16 cellular contexts compared by ENCODE assay signal in the genomic region with DNA sequence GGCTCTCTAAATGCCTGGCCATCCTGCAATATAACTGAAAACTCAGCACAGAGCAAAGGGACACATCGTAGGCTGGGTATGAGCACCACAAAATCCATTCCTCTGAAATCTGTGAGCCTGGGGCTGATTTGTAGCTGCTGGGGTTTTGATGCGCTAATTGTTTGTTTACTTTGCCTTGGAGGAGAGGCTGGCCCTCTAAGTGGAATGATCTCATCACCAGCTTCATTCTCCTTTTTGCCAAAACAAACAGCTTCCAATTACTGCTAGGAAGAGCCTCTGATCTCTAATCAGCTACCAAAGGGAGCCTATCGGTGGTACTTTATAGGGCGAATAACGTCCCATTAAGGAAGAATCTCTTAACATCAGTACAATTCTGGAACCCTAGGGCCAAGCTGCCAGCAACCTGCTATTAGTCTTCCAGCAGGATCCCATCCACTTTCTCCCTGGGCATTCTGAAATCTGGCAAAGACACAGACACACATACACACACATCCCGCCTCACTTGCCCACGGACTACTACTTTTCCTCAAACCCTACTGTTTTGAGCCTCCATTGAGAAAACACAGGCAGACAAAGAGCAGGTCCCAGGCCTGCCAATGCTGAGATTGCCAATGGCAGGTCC. TPM values are rescaled to one million over a fixed set of nuclear protein-coding genes. Genes with fewer than 3 reads are reported as not detected.
DNase-seq lines count a peak whose midpoint lies in the region; ATAC-seq, FAIRE-seq and TF ChIP-seq lines count a peak whose summit lies in the region.
"Had no signal": no experiment of that assay in that cellular context is flagged by ENCODE, and none has a peak within 500 bp of the region (broad histone marks: within the 10 kb centered on the region; RNA-seq: fewer than 3 reads in every experiment).

No MANE protein-coding gene starts in this region.

- H3K18ac ChIP-seq in mesendoderm (ENCODE audit: low read length), result no peak overlapping the region

- TF ChIP-seq CTCF in pancreas (IDR thresholded peaks at IDR 0.05), result no peak

- no peak overlapping the region for H2BK120ac ChIP-seq in mesendoderm (ENCODE audit: low read depth, low read length)

- no peak overlapping the region for H3K9ac ChIP-seq in mesendoderm (ENCODE audit: low read length)

- H3K4me3 ChIP-seq in mesendoderm (ENCODE audit: low read length) (no peak overlapping the region), pancreas (no peak overlapping the region)

- no peak overlapping the region for H3K23ac ChIP-seq in mesendoderm (ENCODE audit: low read length)

- no peak overlapping the region for H2BK5ac ChIP-seq in mesendoderm (ENCODE audit: low read length)

- no peak overlapping the region for H4K5ac ChIP-seq in mesendoderm (ENCODE audit: low read length)

- no peak for FAIRE-seq in pancreas (lab: Jason Lieb, UNC)

- ATAC-seq in HG03457 (IDR thresholded peaks at IDR 0.05; ENCODE audit: unreplicated experiment) (no peak), GM21528 (IDR thresholded peaks at IDR 0.05; ENCODE audit: low FRiP score, unreplicated experiment) (no peak), pancreas (no peak)
- ATAC-seq: SK-N-SH treated with all-trans-retinoic acid at 6 μM for 48 hours; stimulated activated naive CD8-positive, alpha-beta T cell treated with anti-CD3 and anti-CD28 coated beads, Interleukin-15, amount 100 ng/mL, for 72 hours had no signal

- no CpG with 5 or more reads among the region's 7 CpGs for WGBS in mesendoderm (ENCODE audit: extremely low coverage, insufficient coverage, low lambda C conversion rate)
- 31 to 38% methylated on average over 7 of the region's 7 CpGs for WGBS in pancreas, 2 donors

- peaks cover 16% of the 10 kb centered on the region for H3K79me2 ChIP-seq in mesendoderm (ENCODE audit: control insufficient read depth, insufficient read depth, low read length)

- H3K4me1 ChIP-seq in mesendoderm (ENCODE audit: control insufficient read depth, low read depth, low read length) (no peaks in the 10 kb centered on the region), pancreas (no peaks in the 10 kb centered on the region)

- H3K4me2 ChIP-seq in mesendoderm (ENCODE audit: low read length), result no peak overlapping the region

- H3K4ac ChIP-seq in mesendoderm (ENCODE audit: low read depth, low read length), result no peak overlapping the region

- H3K27me3 ChIP-seq in mesendoderm (ENCODE audit: insufficient read depth, low read length, poor library complexity) (no peaks in the 10 kb centered on the region), pancreas (peaks cover 0 to 39% (median 0%) of the 10 kb centered on the region in 4 donors)

- no peak overlapping the region for H2AK5ac ChIP-seq in mesendoderm (ENCODE audit: low read length)

- intact Hi-C loops in pancreas (cut with DNase I), result no loop called here

- no peaks in the 10 kb centered on the region for H3K79me1 ChIP-seq in mesendoderm (ENCODE audit: low read length)

- H4K8ac ChIP-seq in mesendoderm (ENCODE audit: low read depth, low read length), result no peak overlapping the region

- H2BK15ac ChIP-seq in mesendoderm (replicated peaks; ENCODE audit: low read depth), result no peak overlapping the region

- H3K9me3 ChIP-seq in pancreas, result no peaks in the 10 kb centered on the region

- H3K36me3 ChIP-seq in mesendoderm (ENCODE audit: control insufficient read depth, insufficient read depth, low read length) (no peaks in the 10 kb centered on the region), pancreas (no peaks in the 10 kb centered on the region)

- H3K27ac ChIP-seq in mesendoderm (ENCODE audit: low read depth, low read length), result no peak overlapping the region
- H3K27ac ChIP-seq in pancreas, result no peak overlapping the region

- H3K56ac ChIP-seq in mesendoderm (ENCODE audit: low read length), result no peak overlapping the region

- DNase-seq in H4 (ENCODE audit: low spot score) (peak; percentile 78), NCI-H2029 treated with DMSO at 0.1 percent for 48 hours (lab: John Stamatoyannopoulos, UW) (peak; percentile 44), T1000 (lab: John Stamatoyannopoulos, UW) (peak; percentile 19), mesendoderm (peak; percentile 85), pancreas (no peak)
- DNase-seq in activated T-cell treated with anti-CD3 and anti-CD28 coated beads, Interleukin-2, amount 50 U/mL, for 48 hours, result no peak
- DNase-seq: activated CD4-positive, alpha-beta T cell treated with anti-CD3 and anti-CD28 coated beads for 1 hour; activated gamma-delta T cell; Calu3; NCI-H226; posterior cingulate gyrus; stimulated activated CD4-positive, alpha-beta T cell treated with anti-CD3 and anti-CD28 coated beads, Interleukin-4, amount 100 ng/mL, for 24 hours; stimulated activated naive CD8-positive, alpha-beta T cell treated with anti-CD3 and anti-CD28 coated beads, Interleukin-15, amount 100 ng/mL, for 72 hours had no signal

RNA-seq across cellular contexts. Expression of a gene that starts 5.8 kb away (rescaled TPM):
- total RNA-seq in H4 (2014; rRNA removed; shearing (Covaris generic)), result 4.1 and 6.6 TPM in 2 replicates
- 42.1 TPM for polyA plus RNA-seq in mesendoderm (2013, experiment 1 of 2)
- polyA plus RNA-seq in mesendoderm (2013, experiment 2 of 2), result 46.0 TPM
- 1 to 10 TPM in 1 of 6 donors, under 1 TPM in 5; 0.05 to 2.1 (median 0.31) TPM for total RNA-seq in pancreas
- under 1 TPM; 0.04 to 0.23 TPM for polyA plus RNA-seq in pancreas

Comparison
In these comparisons a context has a peak if more than half of its experiments do, and no peak if none do; other contexts are left out.
1. DNase-seq: peak in H4 (single experiment), NCI-H2029 treated with DMSO at 0.1 percent for 48 hours (single experiment), T1000 (single experiment) and mesendoderm (single experiment); none in activated T-cell treated with anti-CD3 and anti-CD28 coated beads, Interleukin-2, amount 50 U/mL, for 48 hours (0 of 2) and pancreas (0 of 6).